Comparison of ENCODE assay signal across 1 cellular context in the genomic region with DNA sequence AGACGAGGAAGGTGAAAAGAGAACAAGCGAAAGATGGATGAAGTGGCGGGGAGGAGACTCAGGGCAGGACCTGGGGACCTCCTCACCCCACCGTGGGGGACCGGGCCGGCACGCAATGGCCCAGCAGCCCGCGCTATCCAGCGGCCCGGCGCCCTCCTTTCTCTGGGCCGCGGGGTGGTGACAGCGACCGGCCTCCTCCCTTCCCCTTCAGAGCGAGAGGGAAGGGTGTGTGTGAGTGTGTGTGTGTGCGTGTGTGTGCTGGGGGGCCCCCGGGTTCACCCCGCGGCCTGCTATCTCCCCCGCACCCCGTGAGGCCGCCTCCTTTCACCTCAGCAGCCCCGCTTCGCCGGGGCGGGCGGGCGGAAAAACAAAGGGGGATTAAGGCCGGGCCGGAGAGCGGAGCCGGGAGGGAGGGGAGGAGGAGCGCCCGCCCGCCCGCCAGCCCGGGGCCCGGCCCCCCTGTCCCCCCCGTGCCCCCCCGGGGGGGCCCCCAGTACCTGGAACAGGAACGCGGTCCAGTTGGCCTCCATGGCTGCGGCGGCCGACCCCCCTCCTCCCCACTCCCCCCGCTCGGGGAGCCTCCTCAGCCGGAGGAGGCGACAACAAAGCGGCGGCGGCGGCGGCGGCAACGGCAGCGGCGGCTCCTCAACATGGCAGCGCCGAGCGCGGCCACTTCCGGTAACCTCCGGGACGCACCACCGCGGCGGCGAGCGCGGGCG.
TF ChIP-seq lines count a peak whose summit lies in the region.

A gene with protein sequence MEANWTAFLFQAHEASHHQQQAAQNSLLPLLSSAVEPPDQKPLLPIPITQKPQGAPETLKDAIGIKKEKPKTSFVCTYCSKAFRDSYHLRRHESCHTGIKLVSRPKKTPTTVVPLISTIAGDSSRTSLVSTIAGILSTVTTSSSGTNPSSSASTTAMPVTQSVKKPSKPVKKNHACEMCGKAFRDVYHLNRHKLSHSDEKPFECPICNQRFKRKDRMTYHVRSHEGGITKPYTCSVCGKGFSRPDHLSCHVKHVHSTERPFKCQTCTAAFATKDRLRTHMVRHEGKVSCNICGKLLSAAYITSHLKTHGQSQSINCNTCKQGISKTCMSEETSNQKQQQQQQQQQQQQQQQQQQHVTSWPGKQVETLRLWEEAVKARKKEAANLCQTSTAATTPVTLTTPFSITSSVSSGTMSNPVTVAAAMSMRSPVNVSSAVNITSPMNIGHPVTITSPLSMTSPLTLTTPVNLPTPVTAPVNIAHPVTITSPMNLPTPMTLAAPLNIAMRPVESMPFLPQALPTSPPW (minus strand): TSS at position 673 of the 719 bp plus-strand sequence. CDS start 143 bp downstream, at position 530.

TF ChIP-seq in GM12878, 131 proteins besides CTCF, POLR2A, EP300 and RAD21 (continued from another document and continues in another):
- TF ChIP-seq, protein P1, sequence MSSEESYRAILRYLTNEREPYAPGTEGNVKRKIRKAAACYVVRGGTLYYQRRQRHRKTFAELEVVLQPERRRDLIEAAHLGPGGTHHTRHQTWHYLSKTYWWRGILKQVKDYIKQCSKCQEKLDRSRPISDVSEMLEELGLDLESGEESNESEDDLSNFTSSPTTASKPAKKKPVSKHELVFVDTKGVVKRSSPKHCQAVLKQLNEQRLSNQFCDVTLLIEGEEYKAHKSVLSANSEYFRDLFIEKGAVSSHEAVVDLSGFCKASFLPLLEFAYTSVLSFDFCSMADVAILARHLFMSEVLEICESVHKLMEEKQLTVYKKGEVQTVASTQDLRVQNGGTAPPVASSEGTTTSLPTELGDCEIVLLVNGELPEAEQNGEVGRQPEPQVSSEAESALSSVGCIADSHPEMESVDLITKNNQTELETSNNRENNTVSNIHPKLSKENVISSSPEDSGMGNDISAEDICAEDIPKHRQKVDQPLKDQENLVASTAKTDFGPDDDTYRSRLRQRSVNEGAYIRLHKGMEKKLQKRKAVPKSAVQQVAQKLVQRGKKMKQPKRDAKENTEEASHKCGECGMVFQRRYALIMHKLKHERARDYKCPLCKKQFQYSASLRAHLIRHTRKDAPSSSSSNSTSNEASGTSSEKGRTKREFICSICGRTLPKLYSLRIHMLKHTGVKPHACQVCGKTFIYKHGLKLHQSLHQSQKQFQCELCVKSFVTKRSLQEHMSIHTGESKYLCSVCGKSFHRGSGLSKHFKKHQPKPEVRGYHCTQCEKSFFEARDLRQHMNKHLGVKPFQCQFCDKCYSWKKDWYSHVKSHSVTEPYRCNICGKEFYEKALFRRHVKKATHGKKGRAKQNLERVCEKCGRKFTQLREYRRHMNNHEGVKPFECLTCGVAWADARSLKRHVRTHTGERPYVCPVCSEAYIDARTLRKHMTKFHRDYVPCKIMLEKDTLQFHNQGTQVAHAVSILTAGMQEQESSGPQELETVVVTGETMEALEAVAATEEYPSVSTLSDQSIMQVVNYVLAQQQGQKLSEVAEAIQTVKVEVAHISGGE (CRISPR knock-in tag; IDR thresholded peaks at IDR 0.05), result peak; percentile 11; the same call in 1 of the 2 replicates
- no peak for TF ChIP-seq NFIC (IDR thresholded peaks at IDR 0.05; ENCODE audit: low read depth, low read length)
- no peak for TF ChIP-seq PAX8 (IDR thresholded peaks at IDR 0.05)
- TF ChIP-seq, protein P2, sequence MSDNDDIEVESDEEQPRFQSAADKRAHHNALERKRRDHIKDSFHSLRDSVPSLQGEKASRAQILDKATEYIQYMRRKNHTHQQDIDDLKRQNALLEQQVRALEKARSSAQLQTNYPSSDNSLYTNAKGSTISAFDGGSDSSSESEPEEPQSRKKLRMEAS (IDR thresholded peaks at IDR 0.05; ENCODE audit: low read depth, low read length), result no peak
- no peak for TF ChIP-seq ZNF217 (IDR thresholded peaks at IDR 0.05)
- TF ChIP-seq, protein P3, sequence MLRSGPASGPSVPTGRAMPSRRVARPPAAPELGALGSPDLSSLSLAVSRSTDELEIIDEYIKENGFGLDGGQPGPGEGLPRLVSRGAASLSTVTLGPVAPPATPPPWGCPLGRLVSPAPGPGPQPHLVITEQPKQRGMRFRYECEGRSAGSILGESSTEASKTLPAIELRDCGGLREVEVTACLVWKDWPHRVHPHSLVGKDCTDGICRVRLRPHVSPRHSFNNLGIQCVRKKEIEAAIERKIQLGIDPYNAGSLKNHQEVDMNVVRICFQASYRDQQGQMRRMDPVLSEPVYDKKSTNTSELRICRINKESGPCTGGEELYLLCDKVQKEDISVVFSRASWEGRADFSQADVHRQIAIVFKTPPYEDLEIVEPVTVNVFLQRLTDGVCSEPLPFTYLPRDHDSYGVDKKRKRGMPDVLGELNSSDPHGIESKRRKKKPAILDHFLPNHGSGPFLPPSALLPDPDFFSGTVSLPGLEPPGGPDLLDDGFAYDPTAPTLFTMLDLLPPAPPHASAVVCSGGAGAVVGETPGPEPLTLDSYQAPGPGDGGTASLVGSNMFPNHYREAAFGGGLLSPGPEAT (IDR thresholded peaks at IDR 0.05; ENCODE audit: low read depth), result no peak
- TF ChIP-seq, protein P4, sequence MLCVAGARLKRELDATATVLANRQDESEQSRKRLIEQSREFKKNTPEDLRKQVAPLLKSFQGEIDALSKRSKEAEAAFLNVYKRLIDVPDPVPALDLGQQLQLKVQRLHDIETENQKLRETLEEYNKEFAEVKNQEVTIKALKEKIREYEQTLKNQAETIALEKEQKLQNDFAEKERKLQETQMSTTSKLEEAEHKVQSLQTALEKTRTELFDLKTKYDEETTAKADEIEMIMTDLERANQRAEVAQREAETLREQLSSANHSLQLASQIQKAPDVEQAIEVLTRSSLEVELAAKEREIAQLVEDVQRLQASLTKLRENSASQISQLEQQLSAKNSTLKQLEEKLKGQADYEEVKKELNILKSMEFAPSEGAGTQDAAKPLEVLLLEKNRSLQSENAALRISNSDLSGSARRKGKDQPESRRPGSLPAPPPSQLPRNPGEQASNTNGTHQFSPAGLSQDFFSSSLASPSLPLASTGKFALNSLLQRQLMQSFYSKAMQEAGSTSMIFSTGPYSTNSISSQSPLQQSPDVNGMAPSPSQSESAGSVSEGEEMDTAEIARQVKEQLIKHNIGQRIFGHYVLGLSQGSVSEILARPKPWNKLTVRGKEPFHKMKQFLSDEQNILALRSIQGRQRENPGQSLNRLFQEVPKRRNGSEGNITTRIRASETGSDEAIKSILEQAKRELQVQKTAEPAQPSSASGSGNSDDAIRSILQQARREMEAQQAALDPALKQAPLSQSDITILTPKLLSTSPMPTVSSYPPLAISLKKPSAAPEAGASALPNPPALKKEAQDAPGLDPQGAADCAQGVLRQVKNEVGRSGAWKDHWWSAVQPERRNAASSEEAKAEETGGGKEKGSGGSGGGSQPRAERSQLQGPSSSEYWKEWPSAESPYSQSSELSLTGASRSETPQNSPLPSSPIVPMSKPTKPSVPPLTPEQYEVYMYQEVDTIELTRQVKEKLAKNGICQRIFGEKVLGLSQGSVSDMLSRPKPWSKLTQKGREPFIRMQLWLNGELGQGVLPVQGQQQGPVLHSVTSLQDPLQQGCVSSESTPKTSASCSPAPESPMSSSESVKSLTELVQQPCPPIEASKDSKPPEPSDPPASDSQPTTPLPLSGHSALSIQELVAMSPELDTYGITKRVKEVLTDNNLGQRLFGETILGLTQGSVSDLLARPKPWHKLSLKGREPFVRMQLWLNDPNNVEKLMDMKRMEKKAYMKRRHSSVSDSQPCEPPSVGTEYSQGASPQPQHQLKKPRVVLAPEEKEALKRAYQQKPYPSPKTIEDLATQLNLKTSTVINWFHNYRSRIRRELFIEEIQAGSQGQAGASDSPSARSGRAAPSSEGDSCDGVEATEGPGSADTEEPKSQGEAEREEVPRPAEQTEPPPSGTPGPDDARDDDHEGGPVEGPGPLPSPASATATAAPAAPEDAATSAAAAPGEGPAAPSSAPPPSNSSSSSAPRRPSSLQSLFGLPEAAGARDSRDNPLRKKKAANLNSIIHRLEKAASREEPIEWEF (IDR thresholded peaks at IDR 0.05; ENCODE audit: insufficient replicate concordance, low read depth, low read length), result no peak
- TF ChIP-seq CREM (IDR thresholded peaks at IDR 0.05; ENCODE audit: low read depth), result 0 out of 2 replicates have a peak, but pooled peaks have one; percentile 16
- TF ChIP-seq NR2C1 (IDR thresholded peaks at IDR 0.05), result peak; percentile 55; the same call in 1 of the 2 replicates
- TF ChIP-seq, protein P5, sequence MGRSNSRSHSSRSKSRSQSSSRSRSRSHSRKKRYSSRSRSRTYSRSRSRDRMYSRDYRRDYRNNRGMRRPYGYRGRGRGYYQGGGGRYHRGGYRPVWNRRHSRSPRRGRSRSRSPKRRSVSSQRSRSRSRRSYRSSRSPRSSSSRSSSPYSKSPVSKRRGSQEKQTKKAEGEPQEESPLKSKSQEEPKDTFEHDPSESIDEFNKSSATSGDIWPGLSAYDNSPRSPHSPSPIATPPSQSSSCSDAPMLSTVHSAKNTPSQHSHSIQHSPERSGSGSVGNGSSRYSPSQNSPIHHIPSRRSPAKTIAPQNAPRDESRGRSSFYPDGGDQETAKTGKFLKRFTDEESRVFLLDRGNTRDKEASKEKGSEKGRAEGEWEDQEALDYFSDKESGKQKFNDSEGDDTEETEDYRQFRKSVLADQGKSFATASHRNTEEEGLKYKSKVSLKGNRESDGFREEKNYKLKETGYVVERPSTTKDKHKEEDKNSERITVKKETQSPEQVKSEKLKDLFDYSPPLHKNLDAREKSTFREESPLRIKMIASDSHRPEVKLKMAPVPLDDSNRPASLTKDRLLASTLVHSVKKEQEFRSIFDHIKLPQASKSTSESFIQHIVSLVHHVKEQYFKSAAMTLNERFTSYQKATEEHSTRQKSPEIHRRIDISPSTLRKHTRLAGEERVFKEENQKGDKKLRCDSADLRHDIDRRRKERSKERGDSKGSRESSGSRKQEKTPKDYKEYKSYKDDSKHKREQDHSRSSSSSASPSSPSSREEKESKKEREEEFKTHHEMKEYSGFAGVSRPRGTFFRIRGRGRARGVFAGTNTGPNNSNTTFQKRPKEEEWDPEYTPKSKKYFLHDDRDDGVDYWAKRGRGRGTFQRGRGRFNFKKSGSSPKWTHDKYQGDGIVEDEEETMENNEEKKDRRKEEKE (IDR thresholded peaks at IDR 0.05), result no peak
- TF ChIP-seq SUPT20H (IDR thresholded peaks at IDR 0.05; ENCODE audit: borderline replicate concordance, control insufficient read depth, low read depth, low read length), result no peak
- no peak for TF ChIP-seq RELA (IDR thresholded peaks at IDR 0.05; ENCODE audit: borderline replicate concordance, partially characterized antibody)
- no peak for TF ChIP-seq RCOR1 (conservative IDR thresholded peaks at IDR 0.05; ENCODE audit: low read depth, low read length)
- no peak for TF ChIP-seq TARDBP (IDR thresholded peaks at IDR 0.05; ENCODE audit: borderline replicate concordance)
- TF ChIP-seq LARP7 (IDR thresholded peaks at IDR 0.05), result no peak
- TF ChIP-seq, protein P6, sequence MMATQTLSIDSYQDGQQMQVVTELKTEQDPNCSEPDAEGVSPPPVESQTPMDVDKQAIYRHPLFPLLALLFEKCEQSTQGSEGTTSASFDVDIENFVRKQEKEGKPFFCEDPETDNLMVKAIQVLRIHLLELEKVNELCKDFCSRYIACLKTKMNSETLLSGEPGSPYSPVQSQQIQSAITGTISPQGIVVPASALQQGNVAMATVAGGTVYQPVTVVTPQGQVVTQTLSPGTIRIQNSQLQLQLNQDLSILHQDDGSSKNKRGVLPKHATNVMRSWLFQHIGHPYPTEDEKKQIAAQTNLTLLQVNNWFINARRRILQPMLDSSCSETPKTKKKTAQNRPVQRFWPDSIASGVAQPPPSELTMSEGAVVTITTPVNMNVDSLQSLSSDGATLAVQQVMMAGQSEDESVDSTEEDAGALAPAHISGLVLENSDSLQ (IDR thresholded peaks at IDR 0.05), result no peak
- no peak for TF ChIP-seq CBX5 (IDR thresholded peaks at IDR 0.05; ENCODE audit: low read depth)
- TF ChIP-seq, protein P7, sequence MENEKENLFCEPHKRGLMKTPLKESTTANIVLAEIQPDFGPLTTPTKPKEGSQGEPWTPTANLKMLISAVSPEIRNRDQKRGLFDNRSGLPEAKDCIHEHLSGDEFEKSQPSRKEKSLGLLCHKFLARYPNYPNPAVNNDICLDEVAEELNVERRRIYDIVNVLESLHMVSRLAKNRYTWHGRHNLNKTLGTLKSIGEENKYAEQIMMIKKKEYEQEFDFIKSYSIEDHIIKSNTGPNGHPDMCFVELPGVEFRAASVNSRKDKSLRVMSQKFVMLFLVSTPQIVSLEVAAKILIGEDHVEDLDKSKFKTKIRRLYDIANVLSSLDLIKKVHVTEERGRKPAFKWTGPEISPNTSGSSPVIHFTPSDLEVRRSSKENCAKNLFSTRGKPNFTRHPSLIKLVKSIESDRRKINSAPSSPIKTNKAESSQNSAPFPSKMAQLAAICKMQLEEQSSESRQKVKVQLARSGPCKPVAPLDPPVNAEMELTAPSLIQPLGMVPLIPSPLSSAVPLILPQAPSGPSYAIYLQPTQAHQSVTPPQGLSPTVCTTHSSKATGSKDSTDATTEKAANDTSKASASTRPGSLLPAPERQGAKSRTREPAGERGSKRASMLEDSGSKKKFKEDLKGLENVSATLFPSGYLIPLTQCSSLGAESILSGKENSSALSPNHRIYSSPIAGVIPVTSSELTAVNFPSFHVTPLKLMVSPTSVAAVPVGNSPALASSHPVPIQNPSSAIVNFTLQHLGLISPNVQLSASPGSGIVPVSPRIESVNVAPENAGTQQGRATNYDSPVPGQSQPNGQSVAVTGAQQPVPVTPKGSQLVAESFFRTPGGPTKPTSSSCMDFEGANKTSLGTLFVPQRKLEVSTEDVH (IDR thresholded peaks at IDR 0.05; ENCODE audit: low read depth, partially characterized antibody), result no peak
- no peak for TF ChIP-seq JUND (IDR thresholded peaks at IDR 0.05; ENCODE audit: low read depth, low read length)
- TF ChIP-seq, protein P8, sequence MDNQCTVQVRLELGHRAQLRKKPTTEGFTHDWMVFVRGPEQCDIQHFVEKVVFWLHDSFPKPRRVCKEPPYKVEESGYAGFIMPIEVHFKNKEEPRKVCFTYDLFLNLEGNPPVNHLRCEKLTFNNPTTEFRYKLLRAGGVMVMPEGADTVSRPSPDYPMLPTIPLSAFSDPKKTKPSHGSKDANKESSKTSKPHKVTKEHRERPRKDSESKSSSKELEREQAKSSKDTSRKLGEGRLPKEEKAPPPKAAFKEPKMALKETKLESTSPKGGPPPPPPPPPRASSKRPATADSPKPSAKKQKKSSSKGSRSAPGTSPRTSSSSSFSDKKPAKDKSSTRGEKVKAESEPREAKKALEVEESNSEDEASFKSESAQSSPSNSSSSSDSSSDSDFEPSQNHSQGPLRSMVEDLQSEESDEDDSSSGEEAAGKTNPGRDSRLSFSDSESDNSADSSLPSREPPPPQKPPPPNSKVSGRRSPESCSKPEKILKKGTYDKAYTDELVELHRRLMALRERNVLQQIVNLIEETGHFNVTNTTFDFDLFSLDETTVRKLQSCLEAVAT (IDR thresholded peaks at IDR 0.05), result 0 out of 2 replicates have a peak, but pooled peaks have one; percentile 38
- no peak for TF ChIP-seq KDM1A (IDR thresholded peaks at IDR 0.05; ENCODE audit: borderline replicate concordance)
